Comparison of ENCODE assay signal across 23 cellular contexts in genomic region chr6:70060680-70061079, GRCh38.
"Had no signal": no experiment of that assay in that cellular context is flagged by ENCODE, and none has a peak within 500 bp of the region (broad histone marks: within the 10 kb centered on the region; RNA-seq: fewer than 3 reads in every experiment).

No MANE protein-coding gene starts in this region.

- H3K4me1 ChIP-seq: colonic mucosa, esophagus squamous epithelium, gastrocnemius medialis, heart right ventricle, left lung, lower lobe of right lung had no signal

- ATAC-seq: effector memory CD8-positive, alpha-beta T cell; esophagus mucosa; gastrocnemius medialis; heart right ventricle; left cardiac atrium; left lung; left ventricle myocardium superior; lower lobe of right lung; mucosa of descending colon; naive thymus-derived CD4-positive, alpha-beta T cell had no signal

- H3K9me3 ChIP-seq: colonic mucosa, esophagus squamous epithelium, gastrocnemius medialis, heart right ventricle, left lung, lower lobe of right lung, mucosa of descending colon had no signal

- DNase-seq: colonic mucosa; cortex of kidney; effector CD8-positive, alpha-beta T cell; effector memory CD8-positive, alpha-beta T cell; endodermal cell; erythroblast; esophagus squamous epithelium; foreskin fibroblast; foreskin melanocyte; gastrocnemius medialis; glutamatergic neuron; head of caudate nucleus; heart right ventricle; hippocampal formation; left cardiac atrium; left lung; left ventricle myocardium superior; lower lobe of right lung; mesenchymal stem cell; mucosa of descending colon; naive thymus-derived CD4-positive, alpha-beta T cell had no signal

- H3K27me3 ChIP-seq: colonic mucosa, esophagus squamous epithelium, gastrocnemius medialis, heart right ventricle, left lung had no signal

- H3K27ac ChIP-seq: colonic mucosa, epithelial cell of prostate, esophagus squamous epithelium, gastrocnemius medialis, heart right ventricle, left lung, lower lobe of right lung had no signal

- H3K4me3 ChIP-seq: colonic mucosa, esophagus squamous epithelium, gastrocnemius medialis, heart right ventricle, left lung, lower lobe of right lung, mucosa of descending colon had no signal

- H3K36me3 ChIP-seq: colonic mucosa, esophagus squamous epithelium, gastrocnemius medialis, heart right ventricle, left lung, lower lobe of right lung had no signal
